9 cellular contexts compared by ENCODE assay signal in the genomic region with DNA sequence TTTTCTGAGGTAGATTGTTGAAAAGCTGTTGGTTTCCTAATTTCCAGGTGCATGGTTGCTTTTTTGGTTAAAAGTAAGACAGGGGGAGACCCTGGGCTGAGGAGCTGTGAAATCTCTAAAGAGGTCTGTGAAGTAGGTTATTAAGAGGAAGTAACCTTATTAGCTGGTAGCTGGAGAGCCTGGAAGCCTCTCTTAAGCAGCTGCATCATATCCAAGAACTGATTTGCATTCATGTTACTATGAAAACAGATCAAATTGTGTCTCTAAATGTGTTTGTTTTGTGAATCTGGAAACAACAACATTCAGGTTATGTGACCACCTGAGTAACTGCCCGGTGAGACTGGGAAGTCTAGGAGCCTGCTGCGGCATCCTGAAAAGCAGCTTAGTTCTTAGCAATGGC. TPM values are rescaled to one million over a fixed set of nuclear protein-coding genes. Genes with fewer than 3 reads are reported as not detected.
DNase-seq lines count a peak whose midpoint lies in the region; ATAC-seq and TF ChIP-seq lines count a peak whose summit lies in the region.
"Had no signal": no experiment of that assay in that cellular context is flagged by ENCODE, and none has a peak within 500 bp of the region (broad histone marks: within the 10 kb centered on the region; RNA-seq: fewer than 3 reads in every experiment).

No MANE protein-coding gene starts in this region.

- H3K4me3 ChIP-seq in gastrocnemius medialis (no peak overlapping the region), ascending aorta (no peak overlapping the region)

- in situ Hi-C loops in gastrocnemius medialis (cut with MboI; ENCODE audit: low sequenced_read_pairs in 4 of 4) = no loop called here

- peak overlapping the region; percentile 44 to 70 (median 60) for H3K27ac ChIP-seq in gastrocnemius medialis
- H3K27ac ChIP-seq in ascending aorta = no peak overlapping the region

- peaks cover 63 to 67% of the 10 kb centered on the region in 2 donors for H3K4me1 ChIP-seq in gastrocnemius medialis
- peaks cover 0 to 38% of the 10 kb centered on the region in 2 donors for H3K4me1 ChIP-seq in ascending aorta

- no peak for TF ChIP-seq POLR2A in gastrocnemius medialis (IDR thresholded peaks at IDR 0.05)

- no peaks in the 10 kb centered on the region for H3K36me3 ChIP-seq in gastrocnemius medialis
- H3K36me3 ChIP-seq in ascending aorta = no peaks in the 10 kb centered on the region

- DNase-seq in NCI-H2171 treated with DMSO at 0.1 percent for 48 hours (lab: John Stamatoyannopoulos, UW) (peak; percentile 45), NCI-H2171 (lab: John Stamatoyannopoulos, UW) (no peak), NCI-H82 treated with DMSO at 0.1 percent for 48 hours (lab: John Stamatoyannopoulos, UW; ENCODE audit: unreplicated experiment) (peak; percentile 24), gastrocnemius medialis (no peak), AG08396 (ENCODE audit: low spot score) (no peak), ascending aorta (ENCODE audit: low spot score in 2 of 2) (no peak)
- no peak for DNase-seq in stimulated activated CD4-positive, alpha-beta T cell treated with anti-CD3 and anti-CD28 coated beads, Interleukin-1b, Interleukin-23, amount 100 ng/mL, for 48 hours
- DNase-seq: T-cell had no signal

- ATAC-seq in HG02938 (IDR thresholded peaks at IDR 0.05; ENCODE audit: unreplicated experiment) (peak; percentile 91), gastrocnemius medialis (no peak)
- ATAC-seq: T-cell had no signal

- intact Hi-C loops in gastrocnemius medialis (cut with DNase I; ENCODE audit: low total_unique reads) = no loop called here
- intact Hi-C loops in ascending aorta (cut with DNase I) = loop anchor here (5.0 kb wide), 1 partner anchor 54 kb away; a partner anchor contains a TSS

- TF ChIP-seq CTCF in gastrocnemius medialis (IDR thresholded peaks at IDR 0.05 in 4 of 5, conservative IDR thresholded peaks at IDR 0.05 in 1 of 5) = no peak
- no peak for TF ChIP-seq CTCF in ascending aorta (IDR thresholded peaks at IDR 0.05)

- H3K9me3 ChIP-seq in gastrocnemius medialis (no peaks in the 10 kb centered on the region), ascending aorta (no peaks in the 10 kb centered on the region)

- H3K27me3 ChIP-seq in gastrocnemius medialis (no peaks in the 10 kb centered on the region), ascending aorta (no peaks in the 10 kb centered on the region)

RNA-seq across cellular contexts. Expression of a gene that starts 54.1 kb away (rescaled TPM):
- total RNA-seq in gastrocnemius medialis = 10 to 100 TPM; 22.1 to 34.6 (median 28.0) TPM
- 77.3 TPM for total RNA-seq in ascending aorta

Comparison
In these comparisons a context has a peak if more than half of its experiments do, and no peak if none do; other contexts are left out.
1. DNase-seq: peak in NCI-H2171 treated with DMSO at 0.1 percent for 48 hours (single experiment) and NCI-H82 treated with DMSO at 0.1 percent for 48 hours (single experiment); none in NCI-H2171 (single experiment), gastrocnemius medialis (0 of 2), AG08396 (single experiment), stimulated activated CD4-positive, alpha-beta T cell treated with anti-CD3 and anti-CD28 coated beads, Interleukin-1b, Interleukin-23, amount 100 ng/mL, for 48 hours (single experiment) and ascending aorta (0 of 2).
2. H3K27ac ChIP-seq: peak in gastrocnemius medialis (4 of 4); none in ascending aorta (0 of 2).